8 cellular contexts compared by ENCODE assay signal in genomic region chr11:74449369-74449931, GRCh38. TPM values are rescaled to one million over a fixed set of nuclear protein-coding genes. Genes with fewer than 3 reads are reported as not detected.
A peak's percentile ranks its signal among the peaks of the same experiment; 100 is the strongest.
DNase-seq lines count a peak whose midpoint lies in the region; ATAC-seq and TF ChIP-seq lines count a peak whose summit lies in the region.

No MANE protein-coding gene starts in this region.

- H3K4me1 Mint-ChIP-seq in activated CD4-positive, alpha-beta T cell treated with anti-CD3 and anti-CD28 coated beads for 36 hours = peaks cover 4% of the 10 kb centered on the region
- peaks cover 46% of the 10 kb centered on the region for H3K4me1 Mint-ChIP-seq in mesothelial cell of epicardium

- H3K4me1 ChIP-seq in tibial artery = peaks cover 0 to 2% (median 0%) of the 10 kb centered on the region in 4 donors

- no peak overlapping the region for H3K4me3 ChIP-seq in WI38 (ENCODE audit: low read depth, low read length)
- no peak overlapping the region for H3K4me3 ChIP-seq in tibial artery

- no peak overlapping the region for H3K27ac ChIP-seq in tibial artery

- intact Hi-C loops in activated CD4-positive, alpha-beta T cell treated with anti-CD3 and anti-CD28 coated beads for 36 hours (cut with DNase I, micrococcal nuclease) = loop anchor here (1.0 to 5.0 kb wide), 3 partner anchors 61 to 487 kb away; no protein-coding TSS in a partner anchor
- intact Hi-C loops in tibial artery (cut with DNase I; ENCODE audit: low total_unique reads) = loop anchor here (2.0 to 5.0 kb wide), 2 partner anchors 61 to 192 kb away; no protein-coding TSS in a partner anchor

- no peak overlapping the region for H3K27ac Mint-ChIP-seq in activated CD4-positive, alpha-beta T cell treated with anti-CD3 and anti-CD28 coated beads for 36 hours
- H3K27ac Mint-ChIP-seq in mesothelial cell of epicardium = no peak overlapping the region

- H3K36me3 Mint-ChIP-seq in activated CD4-positive, alpha-beta T cell treated with anti-CD3 and anti-CD28 coated beads for 36 hours (ENCODE audit: low read depth) = no peaks in the 10 kb centered on the region
- no peaks in the 10 kb centered on the region for H3K36me3 Mint-ChIP-seq in mesothelial cell of epicardium

- CTCF ChIA-PET in activated CD4-positive, alpha-beta T cell treated with anti-CD3 and anti-CD28 coated beads for 36 hours (lab: Charles Lee) = interaction anchor here (0.6 to 6.5 kb wide), 47 partner anchors 11 to 435 kb away, joined by 3 to 102 read pairs (median 4); partner anchors contain the start of genes KCNE3, LIPT2 and PGM2L1

- no peaks in the 10 kb centered on the region for H3K36me3 ChIP-seq in tibial artery

- peak; percentile 31; the same call in 1 of the 2 replicates for TF ChIP-seq CTCF in WI38 (IDR thresholded peaks at IDR 0.05; ENCODE audit: low read depth, low read length)
- TF ChIP-seq CTCF in mesothelial cell of epicardium (IDR thresholded peaks at IDR 0.05; ENCODE audit: unreplicated experiment) = peak; percentile 72
- TF ChIP-seq CTCF in tibial artery (IDR thresholded peaks at IDR 0.05) = peak; percentile 60 to 86

- ATAC-seq in activated CD4-positive, alpha-beta T cell treated with anti-CD3 and anti-CD28 coated beads for 36 hours = peak; percentile 94
- ATAC-seq in HG03280 (IDR thresholded peaks at IDR 0.05; ENCODE audit: unreplicated experiment) = peak; percentile 63

- no peaks in the 10 kb centered on the region for H3K9me3 ChIP-seq in tibial artery

- POLR2A ChIA-PET in activated CD4-positive, alpha-beta T cell treated with anti-CD3 and anti-CD28 coated beads for 36 hours (lab: Charles Lee) = interaction anchor here (1.0 to 1.1 kb wide), 3 partner anchors 51 to 194 kb away, joined by 3 to 5 read pairs (median 3); partner anchors contain the start of gene PGM2L1

- no peaks in the 10 kb centered on the region for H3K9me3 Mint-ChIP-seq in activated CD4-positive, alpha-beta T cell treated with anti-CD3 and anti-CD28 coated beads for 36 hours (ENCODE audit: low read depth)
- no peaks in the 10 kb centered on the region for H3K9me3 Mint-ChIP-seq in mesothelial cell of epicardium

- H3K27me3 ChIP-seq in tibial artery = peaks cover 0 to 7% of the 10 kb centered on the region in 2 donors

- peak; percentile 47 for DNase-seq in activated CD4-positive, alpha-beta T cell treated with anti-CD3 and anti-CD28 coated beads for 36 hours
- no peak for DNase-seq in activated CD4-positive, alpha-beta T cell treated with anti-CD3 and anti-CD28 coated beads for 1 hour
- peak; percentile 52 to 92 for DNase-seq in NCI-H446 (lab: John Stamatoyannopoulos, UW)
- DNase-seq in effector CD4-positive, alpha-beta T cell = peak; percentile 46
- DNase-seq in mesothelial cell of epicardium (ENCODE audit: low spot score in 2 of 2, unreplicated experiment in 2 of 2) = no peak
- DNase-seq in tibial artery = peak in 1 of 2 donors; percentile 29

- no peak overlapping the region for H3K4me3 Mint-ChIP-seq in activated CD4-positive, alpha-beta T cell treated with anti-CD3 and anti-CD28 coated beads for 36 hours
- H3K4me3 Mint-ChIP-seq in mesothelial cell of epicardium = no peak overlapping the region

- peaks cover 6% of the 10 kb centered on the region for H3K27me3 Mint-ChIP-seq in activated CD4-positive, alpha-beta T cell treated with anti-CD3 and anti-CD28 coated beads for 36 hours
- peaks cover 7% of the 10 kb centered on the region for H3K27me3 Mint-ChIP-seq in mesothelial cell of epicardium (ENCODE audit: low read depth)

RNA-seq across cellular contexts. Expression of gene KCNE3, which starts 17.9 kb away (rescaled TPM):
- not detected for total RNA-seq in activated CD4-positive, alpha-beta T cell treated with anti-CD3 and anti-CD28 coated beads for 36 hours
- 4.3 to 5.1 TPM (median 5.0 TPM) in 3 replicates for total RNA-seq in mesothelial cell of epicardium

RNA-seq across cellular contexts. Expression of gene LIPT2, which starts 44.1 kb away (rescaled TPM):
- total RNA-seq in activated CD4-positive, alpha-beta T cell treated with anti-CD3 and anti-CD28 coated beads for 36 hours = 1 to 10 TPM; 4.2 to 5.0 TPM
- total RNA-seq in mesothelial cell of epicardium = 6.4 to 9.1 TPM (median 8.7 TPM) in 3 replicates

RNA-seq across cellular contexts. Expression of gene PGM2L1, which starts 51.2 kb away (rescaled TPM):
- 10 to 100 TPM in 1 of 2 experiments, 1 to 10 TPM in 1; 8.8 to 11.0 TPM for total RNA-seq in activated CD4-positive, alpha-beta T cell treated with anti-CD3 and anti-CD28 coated beads for 36 hours
- total RNA-seq in mesothelial cell of epicardium = 15.7 to 18.6 TPM (median 15.7 TPM) in 3 replicates

Comparison
In these comparisons a context has a peak if more than half of its experiments do, and no peak if none do; other contexts are left out.
1. DNase-seq: peak in activated CD4-positive, alpha-beta T cell treated with anti-CD3 and anti-CD28 coated beads for 36 hours (single experiment), NCI-H446 (2 of 2) and effector CD4-positive, alpha-beta T cell (single experiment); none in activated CD4-positive, alpha-beta T cell treated with anti-CD3 and anti-CD28 coated beads for 1 hour (single experiment) and mesothelial cell of epicardium (0 of 2).
2. Peak in every context shown above with its lines, with median percentiles within 50 percentile points of each other: CTCF ChIP-seq.